Comparison of ENCODE assay signal across 1 cellular context in genomic region chr1:15734296-15734695, GRCh38.
TF ChIP-seq lines count a peak whose summit lies in the region.

No MANE protein-coding gene starts in this region.

TF ChIP-seq in K562, 482 proteins besides CTCF, POLR2A, EP300 and RAD21:
- TF ChIP-seq POLR2G (IDR thresholded peaks at IDR 0.05; ENCODE audit: low read depth, low read length) (0 out of 2 replicates have a peak, but pooled peaks have one; percentile 1), FOXA1 (IDR thresholded peaks at IDR 0.05; ENCODE audit: borderline replicate concordance) (no peak), POLR2AphosphoS5 (IDR thresholded peaks at IDR 0.05; ENCODE audit: control insufficient read depth, insufficient read depth, low read depth, low read length) (0 out of 2 replicates have a peak, but pooled peaks have one; percentile 12)
